Comparison of ENCODE assay signal across 8 cellular contexts in the genomic region with DNA sequence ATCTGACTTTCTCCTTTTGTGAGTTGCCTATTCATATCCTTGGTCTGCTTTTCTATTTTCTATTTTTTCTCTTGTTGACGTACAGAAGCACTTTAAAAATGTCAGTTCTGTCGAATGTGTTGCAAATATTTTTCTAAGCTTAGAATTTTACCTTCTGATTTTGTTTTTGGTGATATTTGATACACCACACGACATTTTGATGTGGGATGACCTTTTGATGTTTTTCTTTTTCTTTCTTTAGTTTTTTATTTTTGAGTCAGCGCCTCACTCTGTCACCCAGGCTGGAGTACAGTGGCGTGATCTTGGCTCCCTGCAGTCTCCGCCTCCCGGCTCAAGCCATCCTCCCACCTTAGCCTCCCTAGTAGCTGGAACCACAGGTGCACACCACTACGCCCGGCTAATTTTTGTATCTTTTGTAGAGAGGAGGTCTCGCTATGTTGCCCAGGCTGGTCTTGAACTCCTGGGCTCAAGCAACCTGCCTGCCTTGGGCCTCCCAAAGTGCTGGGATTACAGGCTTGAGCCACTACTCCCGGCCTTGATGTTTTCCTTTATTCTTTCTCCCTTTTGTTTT. TPM values are rescaled to one million over a fixed set of nuclear protein-coding genes. Genes with fewer than 3 reads are reported as not detected.
DNase-seq lines count a peak whose midpoint lies in the region; ATAC-seq and TF ChIP-seq lines count a peak whose summit lies in the region.

No MANE protein-coding gene starts in this region.

- 0 out of 3 replicates have a peak, but pooled peaks have one; percentile 3 for ATAC-seq in GM23338
- ATAC-seq in activated B cell treated with CpG ODN at 0.5 μM for 24 hours (ENCODE audit: low read depth), result no peak
- no peak for ATAC-seq in GM18498 (IDR thresholded peaks at IDR 0.05; ENCODE audit: unreplicated experiment)
- no peak for ATAC-seq in HG03108 (IDR thresholded peaks at IDR 0.05; ENCODE audit: unreplicated experiment)

- 0 out of 2 replicates have a peak, but pooled peaks cover 3% of the 10 kb centered on the region for H3F3A ChIP-seq in GM23338 (replicated peaks; ENCODE audit: low read depth)

- peaks cover 48% of the 10 kb centered on the region for H3K4me1 Mint-ChIP-seq in GM23338
- H3K4me1 Mint-ChIP-seq in activated B cell treated with CpG ODN at 0.5 μM for 24 hours, result peaks cover 44% of the 10 kb centered on the region

- POLR2A ChIA-PET in activated B cell treated with CpG ODN at 0.5 μM for 24 hours (lab: Charles Lee), result interaction anchor here (0.7 to 2.5 kb wide), 9 partner anchors 10 to 136 kb away, joined by 3 to 33 read pairs (median 4); a partner anchor contains a TSS

- intact Hi-C loops in activated B cell treated with CpG ODN at 0.5 μM for 24 hours (cut with micrococcal nuclease), result no loop called here
- intact Hi-C loops in sigmoid colon (cut with DNase I), result loop anchor here (1.0 kb wide), 2 partner anchors 39 to 88 kb away; a partner anchor contains a TSS

- H3K4me1 ChIP-seq in GM23338 (ENCODE audit: insufficient read depth) (peaks cover 34% of the 10 kb centered on the region), fibroblast of lung (ENCODE audit: control insufficient read depth, extremely low read depth, insufficient read depth, low read length) (peaks cover 4% of the 10 kb centered on the region), sigmoid colon (peaks cover 0 to 20% (median 19%) of the 10 kb centered on the region in 4 donors)

- H3K9me2 ChIP-seq in GM23338 (ENCODE audit: insufficient read depth), result 0 out of 2 replicates have a peak, but pooled peaks cover 4% of the 10 kb centered on the region

- no peak for TF ChIP-seq POLR2A in sigmoid colon (IDR thresholded peaks at IDR 0.05)

- H3K36me3 Mint-ChIP-seq in GM23338 (ENCODE audit: low read depth) (no peaks in the 10 kb centered on the region; the same call in 2 of the 3 replicates), activated B cell treated with CpG ODN at 0.5 μM for 24 hours (ENCODE audit: low read depth) (no peaks in the 10 kb centered on the region)

- H2AFZ ChIP-seq in GM23338 (peak overlapping the region; percentile 67), fibroblast of lung (ENCODE audit: low read length) (peak overlapping the region; percentile 27)

- TF ChIP-seq CTCF in GM23338 (conservative IDR thresholded peaks at IDR 0.05; ENCODE audit: low read depth in 2 of 2) (no peak), activated B cell treated with CpG ODN at 0.5 μM for 24 hours (IDR thresholded peaks at IDR 0.05) (no peak), fibroblast of lung (conservative IDR thresholded peaks at IDR 0.05 in 1 of 2, IDR thresholded peaks at IDR 0.05 in 1 of 2; ENCODE audit: low read depth in 1 of 2, low read length in 2 of 2) (no peak), sigmoid colon (IDR thresholded peaks at IDR 0.05) (no peak)

- H4K20me1 ChIP-seq in GM23338 (replicated peaks; ENCODE audit: insufficient read depth) (no peaks in the 10 kb centered on the region), fibroblast of lung (ENCODE audit: control insufficient read depth, extremely low read depth, insufficient read depth, low read length) (no peaks in the 10 kb centered on the region)

- no peak for DNase-seq in GM23338 (ENCODE audit: low spot score)
- DNase-seq in activated B cell treated with CpG ODN at 0.5 μM for 24 hours, result no peak
- DNase-seq in fibroblast of lung (ENCODE audit: low read depth in 2 of 2), result no peak
- DNase-seq in sigmoid colon, result no peak
- DNase-seq in NCI-H1048 (lab: John Stamatoyannopoulos, UW), result no peak
- no peak for DNase-seq in GM03348 (ENCODE audit: low spot score)

- H3K4me3 ChIP-seq in GM23338 (peak overlapping the region; percentile 52), fibroblast of lung (replicated peaks in 1 of 4; ENCODE audit: control extremely low read depth in 1 of 4, insufficient read depth in 1 of 4, low read depth in 3 of 4, low read length in 4 of 4) (peak overlapping the region in 3 of 4 experiments; percentile 57 to 67 (median 58)), sigmoid colon (peak overlapping the region; percentile 18 to 58 (median 53))

- no peaks in the 10 kb centered on the region for H3K9me3 ChIP-seq in fibroblast of lung (ENCODE audit: control insufficient read depth, insufficient read depth, low read depth, low read length)
- H3K9me3 ChIP-seq in sigmoid colon, result no peaks in the 10 kb centered on the region

- CTCF ChIA-PET in activated B cell treated with CpG ODN at 0.5 μM for 24 hours (lab: Charles Lee), result interaction anchor here (0.7 to 5.9 kb wide), 27 partner anchors 11 to 269 kb away, joined by 3 to 112 read pairs (median 4); no protein-coding TSS in a partner anchor

- TF ChIP-seq EP300 in sigmoid colon (IDR thresholded peaks at IDR 0.05), result peak in 1 of 4 donors; percentile 11

- H3K4me2 ChIP-seq in GM23338 (peak overlapping the region; percentile 68), fibroblast of lung (ENCODE audit: extremely low read depth, insufficient read depth, low read length) (peak overlapping the region; percentile 86)

- H3K36me3 ChIP-seq in GM23338 (ENCODE audit: insufficient read depth), result no peaks in the 10 kb centered on the region
- H3K36me3 ChIP-seq in fibroblast of lung (ENCODE audit: control insufficient read depth, insufficient read depth, low read length), result no peaks in the 10 kb centered on the region
- no peaks in the 10 kb centered on the region for H3K36me3 ChIP-seq in sigmoid colon

- H3K4me3 Mint-ChIP-seq in GM23338 (peak overlapping the region; percentile 67), activated B cell treated with CpG ODN at 0.5 μM for 24 hours (peak overlapping the region; percentile 86)

- H3K27me3 ChIP-seq in GM23338 (ENCODE audit: insufficient read depth) (no peaks in the 10 kb centered on the region), fibroblast of lung (ENCODE audit: control insufficient read depth, insufficient read depth, low read length) (no peaks in the 10 kb centered on the region), sigmoid colon (no peaks in the 10 kb centered on the region)

- peak overlapping the region; percentile 79 for H3K9ac ChIP-seq in fibroblast of lung (ENCODE audit: insufficient read depth, low read length)

- H3K27me3 Mint-ChIP-seq in GM23338 (ENCODE audit: insufficient read depth, low read depth, poor library complexity) (peaks cover 7% of the 10 kb centered on the region), activated B cell treated with CpG ODN at 0.5 μM for 24 hours (no peaks in the 10 kb centered on the region)

- H3K79me2 ChIP-seq in GM23338 (replicated peaks; ENCODE audit: insufficient read depth) (no peaks in the 10 kb centered on the region), fibroblast of lung (ENCODE audit: control insufficient read depth, insufficient read depth, low read length) (no peaks in the 10 kb centered on the region)

- 49 to 56% methylated on average over 11 of the region's 11 CpGs for WGBS in sigmoid colon, 2 donors

- H3K27ac ChIP-seq in GM23338 (ENCODE audit: low read depth) (peak overlapping the region; percentile 46), fibroblast of lung (ENCODE audit: insufficient read depth, low read length) (peak overlapping the region; percentile 85), sigmoid colon (peak overlapping the region; percentile 88 to 93 (median 91))

- H3K9me3 Mint-ChIP-seq in GM23338 (no peaks in the 10 kb centered on the region; the same call in 2 of the 3 replicates), activated B cell treated with CpG ODN at 0.5 μM for 24 hours (no peaks in the 10 kb centered on the region)

- H3K27ac Mint-ChIP-seq in GM23338 (no peak overlapping the region), activated B cell treated with CpG ODN at 0.5 μM for 24 hours (peak overlapping the region; percentile 63)

TF ChIP-seq in GM23338, 12 proteins besides CTCF, POLR2A, EP300 and RAD21:
- TF ChIP-seq CREB1 (CRISPR knock-in tag; IDR thresholded peaks at IDR 0.05; ENCODE audit: low read depth) (no peak), JUNB (IDR thresholded peaks at IDR 0.05; ENCODE audit: unreplicated experiment) (no peak)

RNA-seq across cellular contexts. Expression of a gene that starts 39.6 kb away (rescaled TPM):
- total RNA-seq in GM23338 (2014; rRNA removed; shearing (Covaris generic)), result 99.7 and 108 TPM in 2 replicates
- polyA plus RNA-seq in GM23338 (2016; fragmentation: Nextera tagmentation; extraction: Ambion mirVana) (86.3 and 101 TPM in 2 replicates), fibroblast of lung (77.8 and 139 TPM in 2 replicates), sigmoid colon (10 to 100 TPM; 23.4 to 65.2 (median 26.4) TPM)
- total RNA-seq in activated B cell treated with CpG ODN at 0.5 μM for 24 hours (115 and 125 TPM in 2 replicates), fibroblast of lung (96.3 and 151 TPM in 2 replicates), sigmoid colon (100 to 1,000 TPM; 111 to 240 (median 188) TPM)
- polyA plus RNA-seq in fibroblast of lung (2012), result 37.6 and 55.3 TPM in 2 replicates
- 22.0 and 22.3 TPM in 2 replicates for polyA minus RNA-seq in fibroblast of lung (ENCODE audit: low replicate concordance)
